ENCODE assay signal across 17 cellular contexts in the genomic region with DNA sequence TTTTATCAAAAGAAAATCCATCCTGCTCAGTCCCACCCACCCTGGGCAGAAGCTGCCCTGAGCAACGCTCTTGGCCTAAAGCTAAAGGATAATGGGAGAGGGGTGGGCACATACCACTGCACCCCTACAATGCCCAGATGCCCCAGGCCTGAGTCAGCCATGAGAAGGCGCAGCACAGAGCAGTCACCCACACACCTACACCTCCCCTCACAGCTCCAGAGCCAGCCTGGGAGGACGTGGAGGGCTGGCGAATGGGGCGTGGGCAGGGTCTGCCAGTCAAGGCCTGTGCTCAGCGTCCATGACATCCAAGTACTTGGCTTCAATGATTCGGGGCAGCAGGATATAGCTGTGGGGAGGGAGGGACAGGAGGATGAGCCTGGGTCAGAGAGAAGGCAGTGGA. TPM values are rescaled to one million over a fixed set of nuclear protein-coding genes. Genes with fewer than 3 reads are reported as not detected.
DNase-seq lines count a peak whose midpoint lies in the region; ATAC-seq and TF ChIP-seq lines count a peak whose summit lies in the region.
"Had no signal": no experiment of that assay in that cellular context is flagged by ENCODE, and none has a peak within 500 bp of the region (broad histone marks: within the 10 kb centered on the region; RNA-seq: fewer than 3 reads in every experiment).

No MANE protein-coding gene starts in this region.

- in situ Hi-C loops in mammary epithelial cell (cut with MboI; ENCODE audit: low sequenced_read_pairs in 2 of 2) = no loop called here

- H3K4me1 ChIP-seq in mammary epithelial cell (ENCODE audit: insufficient read depth, low read length) (peaks cover 6% of the 10 kb centered on the region), breast epithelium (no peaks in the 10 kb centered on the region)

- no peak overlapping the region for H3K27ac ChIP-seq in mammary epithelial cell (ENCODE audit: insufficient read depth, low read depth, low read length)
- H3K27ac ChIP-seq in breast epithelium = no peak overlapping the region
- H3K27ac ChIP-seq in coronary artery = no peak overlapping the region
- H3K27ac ChIP-seq: 22Rv1, BLaER1 had no signal

- H3K4me2 ChIP-seq in mammary epithelial cell (ENCODE audit: insufficient read depth, low read depth, low read length) = no peak overlapping the region
- H3K4me2 ChIP-seq: BLaER1 had no signal

- peaks cover 15% of the 10 kb centered on the region for H3K4me1 Mint-ChIP-seq in stimulated activated naive CD8-positive, alpha-beta T cell treated with anti-CD3 and anti-CD28 coated beads, Interleukin-15, amount 100 ng/mL, for 72 hours

- H4K20me1 ChIP-seq in mammary epithelial cell (ENCODE audit: insufficient read depth, low read length) = no peaks in the 10 kb centered on the region

- peak; percentile 2 for ATAC-seq in stimulated activated naive CD8-positive, alpha-beta T cell treated with anti-CD3 and anti-CD28 coated beads, Interleukin-15, amount 100 ng/mL, for 72 hours
- no peak for ATAC-seq in HG03378 (IDR thresholded peaks at IDR 0.05; ENCODE audit: unreplicated experiment)
- ATAC-seq: HCT116 had no signal

- H3K4me3 Mint-ChIP-seq in stimulated activated naive CD8-positive, alpha-beta T cell treated with anti-CD3 and anti-CD28 coated beads, Interleukin-15, amount 100 ng/mL, for 72 hours = no peak overlapping the region

- peak overlapping the region in 1 of 2 donors; percentile 72 for H3K27ac Mint-ChIP-seq in stimulated activated naive CD8-positive, alpha-beta T cell treated with anti-CD3 and anti-CD28 coated beads, Interleukin-15, amount 100 ng/mL, for 72 hours

- WGBS in mammary epithelial cell (ENCODE audit: low coverage, missing lambda C conversion rate) = 32% methylated on average over 2 of the region's 7 CpGs

- BruUV-seq in mammary epithelial cell (replicated peaks; lab: Mats Ljungman, UMichigan) = TSS peak; percentile 49

- H3K27me3 ChIP-seq in mammary epithelial cell (ENCODE audit: insufficient read depth, low read length) (no peaks in the 10 kb centered on the region), breast epithelium (no peaks in the 10 kb centered on the region), kidney epithelial cell (ENCODE audit: control insufficient read depth, insufficient read depth, low read length) (no peaks in the 10 kb centered on the region)
- H3K27me3 ChIP-seq: BLaER1 had no signal

- H2AFZ ChIP-seq in mammary epithelial cell (ENCODE audit: low read depth, low read length) = no peak overlapping the region

- CTCF ChIA-PET in mammary epithelial cell (lab: Charles Lee; ENCODE audit: low non-redundant PET) = no interaction called here

- H3K4me3 ChIP-seq in mammary epithelial cell (replicated peaks in 1 of 3; ENCODE audit: insufficient read depth in 1 of 3, low read depth in 2 of 3, low read length in 3 of 3) (no peak overlapping the region), breast epithelium (no peak overlapping the region), kidney epithelial cell (ENCODE audit: low read depth, low read length) (no peak overlapping the region), coronary artery (no peak overlapping the region)
- H3K4me3 ChIP-seq: BLaER1 had no signal

- no peaks in the 10 kb centered on the region for H3K79me2 ChIP-seq in mammary epithelial cell (ENCODE audit: insufficient read depth, low read length)

- H3K9me3 Mint-ChIP-seq in stimulated activated naive CD8-positive, alpha-beta T cell treated with anti-CD3 and anti-CD28 coated beads, Interleukin-15, amount 100 ng/mL, for 72 hours = no peaks in the 10 kb centered on the region

- peaks cover 4% of the 10 kb centered on the region for H3K36me3 ChIP-seq in mammary epithelial cell (ENCODE audit: insufficient read depth, low read length)
- no peaks in the 10 kb centered on the region for H3K36me3 ChIP-seq in breast epithelium
- no peaks in the 10 kb centered on the region for H3K36me3 ChIP-seq in kidney epithelial cell (ENCODE audit: control insufficient read depth, insufficient read depth, low read length)

- H3K9me3 ChIP-seq in mammary epithelial cell (replicated peaks; ENCODE audit: insufficient read depth, low read length) = no peaks in the 10 kb centered on the region
- H3K9me3 ChIP-seq in breast epithelium = no peaks in the 10 kb centered on the region
- H3K9me3 ChIP-seq: BLaER1 had no signal

- H3K9ac ChIP-seq in mammary epithelial cell (ENCODE audit: insufficient read depth, low read length) = no peak overlapping the region
- H3K9ac ChIP-seq: BLaER1 had no signal

- peak; percentile 14 for DNase-seq in mammary epithelial cell
- no peak for DNase-seq in breast epithelium (ENCODE audit: low spot score in 2 of 2)
- DNase-seq in astrocyte of the hippocampus (ENCODE audit: low read depth, low spot score) = peak; percentile 51
- peak; percentile 47 for DNase-seq in kidney epithelial cell (ENCODE audit: low read depth)
- no peak for DNase-seq in stimulated activated naive CD8-positive, alpha-beta T cell treated with anti-CD3 and anti-CD28 coated beads, Interleukin-15, amount 100 ng/mL, for 72 hours
- no peak for DNase-seq in DMS153 treated with DMSO at 0.1 percent for 48 hours (lab: John Stamatoyannopoulos, UW; ENCODE audit: unreplicated experiment)
- DNase-seq in coronary artery (ENCODE audit: low spot score) = no peak
- DNase-seq: EL, KBM-7, NCI-H1092 treated with DMSO at 0.1 percent for 48 hours, NCI-H1694 treated with DMSO at 0.1 percent for 48 hours, NCI-H446 treated with DMSO at 0.1 percent for 48 hours, NCI-H774 had no signal

- dilution Hi-C loops in mammary epithelial cell (cut with HindIII; ENCODE audit: low sequenced_read_pairs) = no loop called here

- TF ChIP-seq CTCF in mammary epithelial cell (conservative IDR thresholded peaks at IDR 0.05 in 1 of 2, IDR thresholded peaks at IDR 0.05 in 1 of 2; ENCODE audit: extremely low read depth in 1 of 2, insufficient read depth in 1 of 2, low read depth in 1 of 2, low read length in 2 of 2) (no peak), breast epithelium (IDR thresholded peaks at IDR 0.05) (no peak), kidney epithelial cell (IDR thresholded peaks at IDR 0.05; ENCODE audit: insufficient read depth, low read length, poor library complexity, severe bottlenecking) (no peak), coronary artery (IDR thresholded peaks at IDR 0.05) (no peak)

- intact Hi-C loops in mammary epithelial cell (cut with micrococcal nuclease) (no loop called here), breast epithelium (cut with DNase I; ENCODE audit: low total_unique reads) (no loop called here)

- no peaks in the 10 kb centered on the region for H3K27me3 Mint-ChIP-seq in stimulated activated naive CD8-positive, alpha-beta T cell treated with anti-CD3 and anti-CD28 coated beads, Interleukin-15, amount 100 ng/mL, for 72 hours

- TF ChIP-seq POLR2A in breast epithelium (IDR thresholded peaks at IDR 0.05) = no peak

RNA-seq across cellular contexts. Expression of gene SLC4A11, which starts 11.5 kb away (rescaled TPM):
- total RNA-seq in mammary epithelial cell = 10 to 100 TPM in 1 of 2 donors, 1 to 10 TPM in 1; 6.7 to 20.1 TPM
- polyA plus RNA-seq in mammary epithelial cell = 6.9 TPM
- 30.6 TPM for polyA minus RNA-seq in mammary epithelial cell
- 1 to 10 TPM in 2 of 3 donors, under 1 TPM in 1; 0.48 to 4.9 (median 3.1) TPM for total RNA-seq in breast epithelium
- total RNA-seq in kidney epithelial cell = 4.9 and 8.5 TPM in 2 replicates

RNA-seq across cellular contexts. Expression of gene ITPA, which starts 18.2 kb away (rescaled TPM):
- total RNA-seq in mammary epithelial cell (10 to 100 TPM; 29.2 to 68.7 TPM), breast epithelium (10 to 100 TPM; 35.2 to 43.6 (median 39.1) TPM), kidney epithelial cell (71.2 and 80.5 TPM in 2 replicates)
- polyA plus RNA-seq in mammary epithelial cell = 37.5 TPM
- 19.0 TPM for polyA minus RNA-seq in mammary epithelial cell

RNA-seq across cellular contexts. Expression of gene DDRGK1, which starts 23.0 kb away (rescaled TPM):
- 10 to 100 TPM; 25.2 to 59.1 TPM for total RNA-seq in mammary epithelial cell
- 35.7 TPM for polyA plus RNA-seq in mammary epithelial cell
- 39.0 TPM for polyA minus RNA-seq in mammary epithelial cell
- 10 to 100 TPM; 87.1 to 91.8 (median 89.8) TPM for total RNA-seq in breast epithelium
- total RNA-seq in kidney epithelial cell = 89.8 and 108 TPM in 2 replicates

RNA-seq across cellular contexts. Expression of gene LZTS3, which starts 54.2 kb away (rescaled TPM):
- 10 to 100 TPM in 1 of 2 donors, 1 to 10 TPM in 1; 7.7 to 16.3 TPM for total RNA-seq in mammary epithelial cell
- 2.6 TPM for polyA plus RNA-seq in mammary epithelial cell
- polyA minus RNA-seq in mammary epithelial cell = 3.3 TPM
- total RNA-seq in breast epithelium = 10 to 100 TPM in 2 of 3 donors, 1 to 10 TPM in 1; 9.3 to 12.1 (median 11.3) TPM
- total RNA-seq in kidney epithelial cell = 10.4 and 11.3 TPM in 2 replicates

Comparison
In these comparisons a context has a peak if more than half of its experiments do, and no peak if none do; other contexts are left out.
1. DNase-seq: peak in mammary epithelial cell (single experiment), astrocyte of the hippocampus (single experiment) and kidney epithelial cell (single experiment); none in breast epithelium (0 of 2), stimulated activated naive CD8-positive, alpha-beta T cell treated with anti-CD3 and anti-CD28 coated beads, Interleukin-15, amount 100 ng/mL, for 72 hours (0 of 2), DMS153 treated with DMSO at 0.1 percent for 48 hours (single experiment) and coronary artery (single experiment).